ENCODE assay signal across 28 cellular contexts in the genomic region with DNA sequence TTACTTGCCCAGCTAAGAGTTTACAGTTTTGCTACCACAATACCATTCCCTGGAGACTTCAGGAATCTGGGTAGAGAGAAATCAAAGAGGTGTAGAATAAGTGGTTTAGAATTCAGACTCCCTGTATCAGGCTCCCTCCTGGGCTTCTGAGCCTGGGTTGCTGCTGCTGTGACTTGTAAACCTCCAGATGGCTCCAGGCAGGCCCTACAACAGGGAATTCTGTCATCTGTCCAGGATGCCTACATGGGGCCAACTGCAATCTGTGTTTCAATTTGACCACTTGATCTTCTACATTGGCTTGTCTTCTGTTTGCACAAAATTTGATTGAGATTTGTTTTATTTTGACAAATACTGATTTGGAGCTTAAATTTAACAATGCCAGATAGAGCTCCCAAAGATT.
"Had no signal": no experiment of that assay in that cellular context is flagged by ENCODE, and none has a peak within 500 bp of the region (broad histone marks: within the 10 kb centered on the region; RNA-seq: fewer than 3 reads in every experiment).

No MANE protein-coding gene starts in this region.

- H3K4me1 Mint-ChIP-seq: immature natural killer cell; natural killer cell; stimulated activated naive CD8-positive, alpha-beta T cell treated with anti-CD3 and anti-CD28 coated beads, Interleukin-15, amount 100 ng/mL, for 72 hours had no signal

- H3K27ac Mint-ChIP-seq: immature natural killer cell; natural killer cell; stimulated activated naive CD8-positive, alpha-beta T cell treated with anti-CD3 and anti-CD28 coated beads, Interleukin-15, amount 100 ng/mL, for 72 hours had no signal

- H3K36me3 Mint-ChIP-seq: immature natural killer cell, natural killer cell had no signal

- H3K9me3 ChIP-seq: esophagus muscularis mucosa, gastroesophageal sphincter, lower lobe of right lung, neutrophil, prostate gland, right atrium auricular region, suprapubic skin, transverse colon, upper lobe of right lung, uterus had no signal

- H3K4me3 Mint-ChIP-seq: immature natural killer cell; natural killer cell; stimulated activated naive CD8-positive, alpha-beta T cell treated with anti-CD3 and anti-CD28 coated beads, Interleukin-15, amount 100 ng/mL, for 72 hours had no signal

- H3K27me3 ChIP-seq: esophagus muscularis mucosa, foreskin keratinocyte, gastroesophageal sphincter, heart right ventricle, neutrophil, right atrium auricular region, suprapubic skin, transverse colon, upper lobe of right lung, uterus had no signal

- H3K27ac ChIP-seq: coronary artery, esophagus muscularis mucosa, foreskin keratinocyte, gastroesophageal sphincter, heart right ventricle, lower lobe of right lung, neutrophil, prostate gland, right atrium auricular region, suprapubic skin, transverse colon, upper lobe of right lung, uterus had no signal

- H3K4me3 ChIP-seq: coronary artery, esophagus muscularis mucosa, gastroesophageal sphincter, heart right ventricle, lower lobe of right lung, prostate gland, right atrium auricular region, smooth muscle cell, suprapubic skin, transverse colon, upper lobe of right lung, uterus had no signal

- DNase-seq: dermis blood vessel endothelial cell; effector memory CD4-positive, alpha-beta T cell; foreskin keratinocyte; heart right ventricle; hippocampal formation; immature natural killer cell; islet precursor cell; left ventricle myocardium superior; lower lobe of right lung; natural killer cell; stimulated activated CD4-positive, alpha-beta T cell treated with anti-CD3 and anti-CD28 coated beads, Interleukin-12 subunit alpha, Interleukin-12 subunit beta, amount 100 ng/mL, for 4 hours; stimulated activated CD4-positive, alpha-beta T cell treated with anti-CD3 and anti-CD28 coated beads, Interleukin-1b, Interleukin-23, amount 100 ng/mL, for 48 hours; stimulated activated CD4-positive, alpha-beta T cell treated with anti-CD3 and anti-CD28 coated beads, Interleukin-4, amount 100 ng/mL, for 1 hour; stimulated activated CD8-positive, alpha-beta memory T cell treated with anti-CD3 and anti-CD28 coated beads, Interleukin-4, amount 100 ng/mL, for 48 hours; stimulated activated naive CD4-positive, alpha-beta T cell; stimulated activated naive CD8-positive, alpha-beta T cell treated with anti-CD3 and anti-CD28 coated beads, Interleukin-15, amount 100 ng/mL, for 72 hours; transverse colon; upper lobe of right lung; uterus had no signal

- H3K27me3 Mint-ChIP-seq: stimulated activated naive CD8-positive, alpha-beta T cell treated with anti-CD3 and anti-CD28 coated beads, Interleukin-15, amount 100 ng/mL, for 72 hours had no signal

- ATAC-seq: foreskin keratinocyte; gastroesophageal sphincter; heart right ventricle; left ventricle myocardium superior; lower lobe of right lung; natural killer cell; sciatic nerve; stimulated activated naive CD8-positive, alpha-beta T cell treated with anti-CD3 and anti-CD28 coated beads, Interleukin-15, amount 100 ng/mL, for 72 hours; upper lobe of right lung had no signal
